ENCODE assay signal across 13 cellular contexts in genomic region chr14:53149656-53150319, GRCh38. TPM values are rescaled to one million over a fixed set of nuclear protein-coding genes. Genes with fewer than 3 reads are reported as not detected.
DNase-seq lines count a peak whose midpoint lies in the region; ATAC-seq and TF ChIP-seq lines count a peak whose summit lies in the region.
"Had no signal": no experiment of that assay in that cellular context is flagged by ENCODE, and none has a peak within 500 bp of the region (broad histone marks: within the 10 kb centered on the region; RNA-seq: fewer than 3 reads in every experiment).

No MANE protein-coding gene starts in this region.

- H3K27ac Mint-ChIP-seq in T-helper 2 cell treated with Interferon-gamma antibody and Interleukin-4, amounts not matched to agents 5 μg/mL and 100 μg/mL, for 36 hours = peak overlapping the region; percentile 46
- H3K27ac Mint-ChIP-seq in activated T-helper 2 cell treated with anti-CD3 and anti-CD28 coated beads, Interferon-gamma antibody, Interleukin-2, Interleukin-4, amounts not matched to agents 10 μg/mL and 5 μg/mL and 100 μg/mL, durations not matched to agents 14 hours and 24 hours and 36 hours = peak overlapping the region; percentile 9
- peak overlapping the region; percentile 91 to 99 for H3K27ac Mint-ChIP-seq in natural killer cell treated with Interleukin-12 subunit alpha and Interleukin-12 subunit beta and Interleukin-15 and Interleukin-18, amount 100 ng/mL, for 72 hours

- no peak for ATAC-seq in natural killer cell treated with Interleukin-12 subunit alpha and Interleukin-12 subunit beta and Interleukin-15 and Interleukin-18, amount 100 ng/mL, for 72 hours
- no peak for ATAC-seq in HG03139 (IDR thresholded peaks at IDR 0.05; ENCODE audit: unreplicated experiment)
- ATAC-seq in HG03039 (IDR thresholded peaks at IDR 0.05; ENCODE audit: unreplicated experiment) = no peak
- ATAC-seq in HG02973 (IDR thresholded peaks at IDR 0.05; ENCODE audit: unreplicated experiment) = no peak
- ATAC-seq: gastroesophageal sphincter, upper lobe of right lung had no signal

- H3K79me2 ChIP-seq in KMS-11 (ENCODE audit: insufficient read depth, low read depth) = peaks cover 73% of the 10 kb centered on the region

- no peaks in the 10 kb centered on the region for H3K9me3 Mint-ChIP-seq in T-helper 2 cell treated with Interferon-gamma antibody and Interleukin-4, amounts not matched to agents 5 μg/mL and 100 μg/mL, for 36 hours
- no peaks in the 10 kb centered on the region for H3K9me3 Mint-ChIP-seq in activated T-helper 2 cell treated with anti-CD3 and anti-CD28 coated beads, Interferon-gamma antibody, Interleukin-2, Interleukin-4, amounts not matched to agents 10 μg/mL and 5 μg/mL and 100 μg/mL, durations not matched to agents 14 hours and 24 hours and 36 hours
- no peaks in the 10 kb centered on the region for H3K9me3 Mint-ChIP-seq in natural killer cell treated with Interleukin-12 subunit alpha and Interleukin-12 subunit beta and Interleukin-15 and Interleukin-18, amount 100 ng/mL, for 72 hours

- no peak overlapping the region for H3K27ac ChIP-seq in KMS-11
- H3K27ac ChIP-seq: gastroesophageal sphincter, upper lobe of right lung had no signal

- H3K27me3 ChIP-seq in KMS-11 (ENCODE audit: insufficient read depth, low read depth) = no peaks in the 10 kb centered on the region
- H3K27me3 ChIP-seq: gastroesophageal sphincter, upper lobe of right lung had no signal

- TF ChIP-seq CTCF in KMS-11 (conservative IDR thresholded peaks at IDR 0.05; ENCODE audit: low read depth, low read length) = no peak

- intact Hi-C loops in activated T-helper 2 cell treated with anti-CD3 and anti-CD28 coated beads, Interferon-gamma antibody, Interleukin-2, Interleukin-4, amounts not matched to agents 10 μg/mL and 5 μg/mL and 100 μg/mL, durations not matched to agents 14 hours and 24 hours and 36 hours (cut with micrococcal nuclease) = loop anchor here (5.0 kb wide), 2 partner anchors 92 to 1293 kb away; partner anchors contain the start of gene CNIH1

- H3K4me2 ChIP-seq in KMS-11 = peak overlapping the region; percentile 92

- H3K4me3 Mint-ChIP-seq in T-helper 2 cell treated with Interferon-gamma antibody and Interleukin-4, amounts not matched to agents 5 μg/mL and 100 μg/mL, for 36 hours = peak overlapping the region; percentile 99
- peak overlapping the region; percentile 99 for H3K4me3 Mint-ChIP-seq in activated T-helper 2 cell treated with anti-CD3 and anti-CD28 coated beads, Interferon-gamma antibody, Interleukin-2, Interleukin-4, amounts not matched to agents 10 μg/mL and 5 μg/mL and 100 μg/mL, durations not matched to agents 14 hours and 24 hours and 36 hours (ENCODE audit: low read depth)
- peak overlapping the region; percentile 100 for H3K4me3 Mint-ChIP-seq in natural killer cell treated with Interleukin-12 subunit alpha and Interleukin-12 subunit beta and Interleukin-15 and Interleukin-18, amount 100 ng/mL, for 72 hours

- peaks cover 59% of the 10 kb centered on the region for H3K4me1 Mint-ChIP-seq in T-helper 2 cell treated with Interferon-gamma antibody and Interleukin-4, amounts not matched to agents 5 μg/mL and 100 μg/mL, for 36 hours (ENCODE audit: low read depth)
- H3K4me1 Mint-ChIP-seq in activated T-helper 2 cell treated with anti-CD3 and anti-CD28 coated beads, Interferon-gamma antibody, Interleukin-2, Interleukin-4, amounts not matched to agents 10 μg/mL and 5 μg/mL and 100 μg/mL, durations not matched to agents 14 hours and 24 hours and 36 hours (ENCODE audit: low read depth) = peaks cover 60% of the 10 kb centered on the region
- peaks cover 62 to 74% of the 10 kb centered on the region in 2 donors for H3K4me1 Mint-ChIP-seq in natural killer cell treated with Interleukin-12 subunit alpha and Interleukin-12 subunit beta and Interleukin-15 and Interleukin-18, amount 100 ng/mL, for 72 hours (ENCODE audit: low read depth in 2 of 2)

- H3K27me3 Mint-ChIP-seq in T-helper 2 cell treated with Interferon-gamma antibody and Interleukin-4, amounts not matched to agents 5 μg/mL and 100 μg/mL, for 36 hours (ENCODE audit: low read depth) = no peaks in the 10 kb centered on the region
- H3K27me3 Mint-ChIP-seq in activated T-helper 2 cell treated with anti-CD3 and anti-CD28 coated beads, Interferon-gamma antibody, Interleukin-2, Interleukin-4, amounts not matched to agents 10 μg/mL and 5 μg/mL and 100 μg/mL, durations not matched to agents 14 hours and 24 hours and 36 hours (ENCODE audit: low read depth) = no peaks in the 10 kb centered on the region
- no peaks in the 10 kb centered on the region for H3K27me3 Mint-ChIP-seq in natural killer cell treated with Interleukin-12 subunit alpha and Interleukin-12 subunit beta and Interleukin-15 and Interleukin-18, amount 100 ng/mL, for 72 hours

- peaks cover 33% of the 10 kb centered on the region for H3K36me3 Mint-ChIP-seq in T-helper 2 cell treated with Interferon-gamma antibody and Interleukin-4, amounts not matched to agents 5 μg/mL and 100 μg/mL, for 36 hours (ENCODE audit: low read depth)
- H3K36me3 Mint-ChIP-seq in activated T-helper 2 cell treated with anti-CD3 and anti-CD28 coated beads, Interferon-gamma antibody, Interleukin-2, Interleukin-4, amounts not matched to agents 10 μg/mL and 5 μg/mL and 100 μg/mL, durations not matched to agents 14 hours and 24 hours and 36 hours (ENCODE audit: low read depth) = peaks cover 37% of the 10 kb centered on the region
- H3K36me3 Mint-ChIP-seq in natural killer cell treated with Interleukin-12 subunit alpha and Interleukin-12 subunit beta and Interleukin-15 and Interleukin-18, amount 100 ng/mL, for 72 hours = peaks cover 18% of the 10 kb centered on the region

- no peak for DNase-seq in T-helper 2 cell treated with Interferon-gamma antibody and Interleukin-4, amounts not matched to agents 5 μg/mL and 100 μg/mL, for 36 hours (ENCODE audit: low spot score)
- no peak for DNase-seq in T-helper 2 cell
- no peak for DNase-seq in activated T-helper 2 cell treated with anti-CD3 and anti-CD28 coated beads, Interferon-gamma antibody, Interleukin-2, Interleukin-4, amounts not matched to agents 10 μg/mL and 5 μg/mL and 100 μg/mL, durations not matched to agents 14 hours and 24 hours and 36 hours (ENCODE audit: low spot score)
- DNase-seq in natural killer cell treated with Interleukin-12 subunit alpha and Interleukin-12 subunit beta and Interleukin-15 and Interleukin-18, amount 100 ng/mL, for 72 hours (ENCODE audit: low spot score) = no peak
- DNase-seq: DMS79 treated with DMSO at 0.1 percent for 48 hours, NCI-H1092 treated with DMSO at 0.1 percent for 48 hours, NCI-H69, upper lobe of right lung had no signal

- no peak overlapping the region for H3K4me3 ChIP-seq in KMS-11 (IDR thresholded peaks at IDR 0.05; ENCODE audit: insufficient read depth, low read depth, low read length)

- no peak overlapping the region for H3K9ac ChIP-seq in KMS-11

- no peak overlapping the region for H2AFZ ChIP-seq in KMS-11 (ENCODE audit: low read depth)

- peaks cover 7% of the 10 kb centered on the region; the same call in 1 of the 2 replicates for H4K20me1 ChIP-seq in KMS-11 (ENCODE audit: insufficient read depth)

- H3K36me3 ChIP-seq in KMS-11 (ENCODE audit: insufficient read depth) = no peaks in the 10 kb centered on the region
- H3K36me3 ChIP-seq: upper lobe of right lung had no signal

- peaks cover 61% of the 10 kb centered on the region for H3K4me1 ChIP-seq in KMS-11 (ENCODE audit: low read depth, poor library complexity, severe bottlenecking)

RNA-seq across cellular contexts. Expression of gene DDHD1, which starts 3.3 kb away (rescaled TPM):
- 53.7 and 54.6 TPM in 2 replicates for total RNA-seq in activated T-helper 2 cell treated with anti-CD3 and anti-CD28 coated beads, Interferon-gamma antibody, Interleukin-2, Interleukin-4, amounts not matched to agents 10 μg/mL and 5 μg/mL and 100 μg/mL, durations not matched to agents 14 hours and 24 hours and 36 hours
- total RNA-seq in natural killer cell treated with Interleukin-12 subunit alpha and Interleukin-12 subunit beta and Interleukin-15 and Interleukin-18, amount 100 ng/mL, for 72 hours = 10 to 100 TPM; 71.3 to 87.5 TPM

Comparison
In these comparisons a context has a peak if more than half of its experiments do, and no peak if none do; other contexts are left out.
1. H3K27ac Mint-ChIP-seq: peak in every context shown above with its lines; median percentile 95 in natural killer cell treated with Interleukin-12 subunit alpha and Interleukin-12 subunit beta and Interleukin-15 and Interleukin-18, amount 100 ng/mL, for 72 hours; 46 in T-helper 2 cell treated with Interferon-gamma antibody and Interleukin-4, amounts not matched to agents 5 μg/mL and 100 μg/mL, for 36 hours; 9 in activated T-helper 2 cell treated with anti-CD3 and anti-CD28 coated beads, Interferon-gamma antibody, Interleukin-2, Interleukin-4, amounts not matched to agents 10 μg/mL and 5 μg/mL and 100 μg/mL, durations not matched to agents 14 hours and 24 hours and 36 hours.